Comparison of ENCODE assay signal across 1 cellular context in genomic region chr4:184428787-184429186, GRCh38.
TF ChIP-seq lines count a peak whose summit lies in the region.

No MANE protein-coding gene starts in this region.

TF ChIP-seq in WTC11, 78 proteins besides CTCF, POLR2A, EP300 and RAD21 (continued from another document):
- TF ChIP-seq MLX (CRISPR knock-in tag; IDR thresholded peaks at IDR 0.05) (no peak), NFYB (CRISPR knock-in tag; conservative IDR thresholded peaks at IDR 0.05; ENCODE audit: low read depth) (no peak), JUN (CRISPR knock-in tag; IDR thresholded peaks at IDR 0.05) (no peak), NFE2L1 (CRISPR knock-in tag; IDR thresholded peaks at IDR 0.05) (no peak), USF2 (CRISPR knock-in tag; IDR thresholded peaks at IDR 0.05) (no peak)
